In genomic region chr6:150152891-150153876, GRCh38 we compare ENCODE assay signal across 12 cellular contexts. TPM values are rescaled to one million over a fixed set of nuclear protein-coding genes. Genes with fewer than 3 reads are reported as not detected.
A peak's percentile ranks its signal among the peaks of the same experiment; 100 is the strongest.
DNase-seq lines count a peak whose midpoint lies in the region; ATAC-seq and TF ChIP-seq lines count a peak whose summit lies in the region.
"Had no signal": no experiment of that assay in that cellular context is flagged by ENCODE, and none has a peak within 500 bp of the region (broad histone marks: within the 10 kb centered on the region; RNA-seq: fewer than 3 reads in every experiment).

No MANE protein-coding gene starts in this region.

- H4K20me1 ChIP-seq in smooth muscle cell (ENCODE audit: low read depth) (no peaks in the 10 kb centered on the region), hepatocyte (ENCODE audit: insufficient read depth, poor library complexity, severe bottlenecking) (no peaks in the 10 kb centered on the region)

- H3K9me3 ChIP-seq in smooth muscle cell (replicated peaks; ENCODE audit: low read depth) = no peaks in the 10 kb centered on the region
- H3K9me3 ChIP-seq in tibial artery = no peaks in the 10 kb centered on the region
- no peaks in the 10 kb centered on the region for H3K9me3 ChIP-seq in hepatocyte (ENCODE audit: low read depth)
- H3K9me3 ChIP-seq: ascending aorta had no signal

- H3K79me2 ChIP-seq in smooth muscle cell (ENCODE audit: low read depth) (no peaks in the 10 kb centered on the region), hepatocyte (no peaks in the 10 kb centered on the region)

- ATAC-seq in GM19351 (IDR thresholded peaks at IDR 0.05; ENCODE audit: unreplicated experiment) = no peak
- ATAC-seq: stimulated activated memory B cell treated with anti-CD40 and anti-IgM and Interleukin-4, amounts not matched to agents 10 μg/mL and 1 μg/mL and 100 μg/mL, for 72 hours had no signal

- H3K4me3 ChIP-seq in fibroblast of mammary gland (ENCODE audit: control insufficient read depth, low read depth, low read length) (no peak overlapping the region), smooth muscle cell (no peak overlapping the region), tibial artery (no peak overlapping the region), hepatocyte (no peak overlapping the region)
- H3K4me3 ChIP-seq: ascending aorta had no signal

- TF ChIP-seq CTCF in fibroblast of mammary gland (conservative IDR thresholded peaks at IDR 0.05; ENCODE audit: control insufficient read depth, insufficient read depth, low read depth, low read length) (no peak), smooth muscle cell (IDR thresholded peaks at IDR 0.05; ENCODE audit: borderline replicate concordance, insufficient read depth, poor library complexity, severe bottlenecking) (no peak), tibial artery (IDR thresholded peaks at IDR 0.05) (no peak), hepatocyte (IDR thresholded peaks at IDR 0.05; ENCODE audit: poor library complexity) (no peak)

- H3K4me2 ChIP-seq in smooth muscle cell (peak overlapping the region; percentile 52), hepatocyte (no peak overlapping the region)

- H3K27ac ChIP-seq in smooth muscle cell (ENCODE audit: low read depth) (peak overlapping the region; percentile 9), tibial artery (no peak overlapping the region), hepatocyte (no peak overlapping the region)
- H3K27ac ChIP-seq: ascending aorta had no signal

- intact Hi-C loops in tibial artery (cut with DNase I; ENCODE audit: low total_unique reads) = no loop called here

- no peaks in the 10 kb centered on the region for H3F3A ChIP-seq in smooth muscle cell (ENCODE audit: low read depth)

- in situ Hi-C loops in KBM-7 (cut with MboI; ENCODE audit: low pct_unique_long_range_greater_than_20kb, low sequenced_read_pairs) = no loop called here

- 63% methylated on average over 9 of the region's 9 CpGs for WGBS in smooth muscle cell (ENCODE audit: low lambda C conversion rate)
- WGBS in hepatocyte (ENCODE audit: low lambda C conversion rate, missing lambda C conversion rate) = 64% methylated on average over 9 of the region's 9 CpGs

- H2AFZ ChIP-seq in smooth muscle cell (ENCODE audit: low read depth) = no peak overlapping the region
- no peak overlapping the region for H2AFZ ChIP-seq in hepatocyte

- DNase-seq in KBM-7 (peak; percentile 50), OCI-M1 (lab: John Stamatoyannopoulos, UW) (peak; percentile 41), fibroblast of mammary gland (ENCODE audit: low read depth) (peak; percentile 25), smooth muscle cell (lab: John Stamatoyannopoulos, UW; ENCODE audit: unreplicated experiment) (no peak), tibial artery (no peak), hepatocyte (ENCODE audit: low spot score) (no peak)
- DNase-seq: CD8-positive, alpha-beta memory T cell; NCI-H187; RPMI8226 had no signal

- no peak overlapping the region for H3K9ac ChIP-seq in smooth muscle cell (ENCODE audit: low read depth)

- H3K36me3 ChIP-seq in smooth muscle cell (ENCODE audit: low read depth) (no peaks in the 10 kb centered on the region), tibial artery (no peaks in the 10 kb centered on the region), hepatocyte (replicated peaks; ENCODE audit: insufficient read depth, low read depth) (no peaks in the 10 kb centered on the region)
- H3K36me3 ChIP-seq: ascending aorta had no signal

- H3K9me2 ChIP-seq in hepatocyte (replicated peaks; ENCODE audit: insufficient read depth) = no peaks in the 10 kb centered on the region

- H3K27me3 ChIP-seq in smooth muscle cell (ENCODE audit: low read depth) (peaks cover 37% of the 10 kb centered on the region), tibial artery (peaks cover 0 to 10% of the 10 kb centered on the region in 2 donors), hepatocyte (peaks cover 28% of the 10 kb centered on the region)
- H3K27me3 ChIP-seq: ascending aorta had no signal

- H3K4me1 ChIP-seq in smooth muscle cell (ENCODE audit: low read depth) (no peaks in the 10 kb centered on the region), tibial artery (no peaks in the 10 kb centered on the region), hepatocyte (ENCODE audit: insufficient read depth) (no peaks in the 10 kb centered on the region)
- H3K4me1 ChIP-seq: ascending aorta had no signal

RNA-seq across cellular contexts. Expression of gene PPP1R14C, which starts 10.3 kb away (rescaled TPM):
- total RNA-seq in smooth muscle cell (7.1 and 7.9 TPM in 2 replicates), hepatocyte (1.5 and 2.1 TPM in 2 replicates)
- polyA plus RNA-seq in smooth muscle cell (2.6 and 11.1 TPM in 2 replicates), hepatocyte (3.8 and 5.2 TPM in 2 replicates)
- total RNA-seq: ascending aorta had no signal

Comparison
In these comparisons a context has a peak if more than half of its experiments do, and no peak if none do; other contexts are left out.
1. DNase-seq: peak in KBM-7 (single experiment), OCI-M1 (single experiment) and fibroblast of mammary gland (single experiment); none in smooth muscle cell (single experiment), tibial artery (0 of 2) and hepatocyte (single experiment).